Comparison of ENCODE assay signal across 12 cellular contexts in genomic region chr7:39838326-39838725, GRCh38.
DNase-seq lines count a peak whose midpoint lies in the region; ATAC-seq and TF ChIP-seq lines count a peak whose summit lies in the region.
"Had no signal": no experiment of that assay in that cellular context is flagged by ENCODE, and none has a peak within 500 bp of the region (broad histone marks: within the 10 kb centered on the region; RNA-seq: fewer than 3 reads in every experiment).

No MANE protein-coding gene starts in this region.

- POLR2A ChIA-PET in GM10248 (lab: Yijun Ruan, JAX), result no interaction called here

- DNase-seq in A172 (ENCODE audit: low spot score) (peak; percentile 83), LHCN-M2 (ENCODE audit: low read depth) (peak; percentile 45), NCI-H82 (lab: John Stamatoyannopoulos, UW) (peak; percentile 90), dermis blood vessel endothelial cell (peak; percentile 60), GM10248 (ENCODE audit: extremely low spot score) (no peak)
- DNase-seq: activated effector memory CD4-positive, alpha-beta T cell treated with anti-CD3 and anti-CD28 coated beads, Interleukin-2, amount 50 U/mL, for 16 hours; H9; midbrain; stimulated activated CD4-positive, alpha-beta T cell treated with anti-CD3 and anti-CD28 coated beads, Interleukin-4, amount 100 ng/mL, for 4 hours had no signal

- CTCF ChIA-PET in GM10248 (lab: Yijun Ruan, JAX), result no interaction called here

- no peak for TF ChIP-seq CTCF in GM10248 (IDR thresholded peaks at IDR 0.05; ENCODE audit: control extremely low read depth, extremely low read depth, low read depth, missing control alignments)

- ATAC-seq in GM18909 (IDR thresholded peaks at IDR 0.05; ENCODE audit: poor library complexity, unreplicated experiment) (no peak), HG03432 (IDR thresholded peaks at IDR 0.05; ENCODE audit: unreplicated experiment) (no peak), GM19351 (IDR thresholded peaks at IDR 0.05; ENCODE audit: unreplicated experiment) (no peak)
